8 cellular contexts compared by ENCODE assay signal in genomic region chr3:43770426-43771103, GRCh38.
A peak's percentile ranks its signal among the peaks of the same experiment; 100 is the strongest.
DNase-seq lines count a peak whose midpoint lies in the region; ATAC-seq and TF ChIP-seq lines count a peak whose summit lies in the region.

No MANE protein-coding gene starts in this region.

- H3K4me1 Mint-ChIP-seq in glutamatergic neuron (ENCODE audit: low read depth, unreplicated experiment), result peaks cover 8% of the 10 kb centered on the region

- H3K27me3 Mint-ChIP-seq in glutamatergic neuron (ENCODE audit: unreplicated experiment), result no peaks in the 10 kb centered on the region

- H3K27me3 ChIP-seq in esophagus muscularis mucosa (no peaks in the 10 kb centered on the region), rectal smooth muscle tissue (ENCODE audit: control insufficient read depth, insufficient read depth, low read length) (no peaks in the 10 kb centered on the region)

- 60% methylated on average over 8 of the region's 11 CpGs for WGBS in esophagus muscularis mucosa

- H3K9ac ChIP-seq in rectal smooth muscle tissue (ENCODE audit: low read length), result no peak overlapping the region

- no peak for TF ChIP-seq EP300 in esophagus muscularis mucosa (IDR thresholded peaks at IDR 0.05)

- H3K9me3 Mint-ChIP-seq in glutamatergic neuron (ENCODE audit: unreplicated experiment), result no peaks in the 10 kb centered on the region

- H3K9me3 ChIP-seq in esophagus muscularis mucosa, result no peaks in the 10 kb centered on the region

- no peak for TF ChIP-seq POLR2A in esophagus muscularis mucosa (IDR thresholded peaks at IDR 0.05; ENCODE audit: low read depth)

- DNase-seq in HT-29 (ENCODE audit: low spot score), result peak; percentile 49
- DNase-seq in esophagus muscularis mucosa (ENCODE audit: extremely low spot score), result no peak
- no peak for DNase-seq in NCI-H748 treated with DMSO at 0.1 percent for 48 hours (lab: John Stamatoyannopoulos, UW)
- no peak for DNase-seq in glutamatergic neuron

- TF ChIP-seq CTCF in VCaP (conservative IDR thresholded peaks at IDR 0.05) (no peak), esophagus muscularis mucosa (IDR thresholded peaks at IDR 0.05) (no peak), glutamatergic neuron (IDR thresholded peaks at IDR 0.05; ENCODE audit: partially characterized antibody, unreplicated experiment) (no peak)

- H3K4me3 ChIP-seq in esophagus muscularis mucosa, result no peak overlapping the region
- no peak overlapping the region for H3K4me3 ChIP-seq in rectal smooth muscle tissue (ENCODE audit: low read length)

- peaks cover 52 to 58% (median 56%) of the 10 kb centered on the region in 4 donors for H3K4me1 ChIP-seq in esophagus muscularis mucosa
- peaks cover 6% of the 10 kb centered on the region for H3K4me1 ChIP-seq in rectal smooth muscle tissue (ENCODE audit: control insufficient read depth, insufficient read depth, low read length)

- no peak for ATAC-seq in HG02973 (IDR thresholded peaks at IDR 0.05; ENCODE audit: unreplicated experiment)
- no peak for ATAC-seq in GM19467 (IDR thresholded peaks at IDR 0.05; ENCODE audit: unreplicated experiment)

- H3K27ac ChIP-seq in VCaP, result peak overlapping the region; percentile 47
- H3K27ac ChIP-seq in esophagus muscularis mucosa (replicated peaks in 1 of 4), result peak overlapping the region; percentile 73 to 82 (median 76)
- peak overlapping the region; percentile 25 for H3K27ac ChIP-seq in rectal smooth muscle tissue (ENCODE audit: low read depth, low read length)

- no peak overlapping the region for H3K4me3 Mint-ChIP-seq in glutamatergic neuron (ENCODE audit: unreplicated experiment)

- H3K36me3 Mint-ChIP-seq in glutamatergic neuron (ENCODE audit: unreplicated experiment), result no peaks in the 10 kb centered on the region

- H3K36me3 ChIP-seq in esophagus muscularis mucosa (no peaks in the 10 kb centered on the region), rectal smooth muscle tissue (ENCODE audit: control insufficient read depth, insufficient read depth, low read length) (no peaks in the 10 kb centered on the region)

- no peak overlapping the region for H3K27ac Mint-ChIP-seq in glutamatergic neuron (ENCODE audit: unreplicated experiment)

- intact Hi-C loops in esophagus muscularis mucosa (cut with DNase I), result no loop called here

Comparison
In these comparisons a context has a peak if more than half of its experiments do, and no peak if none do; other contexts are left out.
1. H3K27ac ChIP-seq: peak in every context shown above with its lines; median percentile 76 in esophagus muscularis mucosa; 47 in VCaP; 25 in rectal smooth muscle tissue.